Comparison of ENCODE assay signal across 10 cellular contexts in the genomic region with DNA sequence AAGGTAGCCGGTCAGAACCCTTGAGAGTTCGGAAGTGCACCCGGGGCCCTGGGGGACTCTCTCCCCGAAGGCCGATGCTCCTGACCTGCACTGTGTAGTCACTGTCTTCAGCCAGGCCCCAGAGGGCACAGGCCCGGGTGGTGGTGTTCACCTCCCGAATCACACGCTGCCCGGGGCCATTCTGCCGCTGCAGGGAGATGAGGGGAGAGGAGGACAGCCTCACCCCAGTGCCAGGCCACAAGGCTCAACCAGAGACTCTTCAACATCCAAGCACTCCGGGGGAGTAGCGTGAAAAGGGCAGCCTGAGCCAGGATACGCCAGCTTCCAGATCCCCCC. TPM values are rescaled to one million over a fixed set of nuclear protein-coding genes. Genes with fewer than 3 reads are reported as not detected.
DNase-seq lines count a peak whose midpoint lies in the region; ATAC-seq and TF ChIP-seq lines count a peak whose summit lies in the region.
"Had no signal": no experiment of that assay in that cellular context is flagged by ENCODE, and none has a peak within 500 bp of the region (broad histone marks: within the 10 kb centered on the region; RNA-seq: fewer than 3 reads in every experiment).

No MANE protein-coding gene starts in this region.

- H3K27ac ChIP-seq in HCT116 (ENCODE audit: low read depth, low read length) (no peak overlapping the region), gastrocnemius medialis (peak overlapping the region in 1 of 4 donors; percentile 6)
- H3K27ac ChIP-seq: cardiac muscle cell had no signal

- CTCF ChIA-PET in HCT116 (lab: Charles Lee) = no interaction called here

- no peak for DNase-seq in HCT116 (ENCODE audit: low read depth, low spot score)
- DNase-seq in amniotic epithelial cell (ENCODE audit: low read depth) = peak; percentile 84
- DNase-seq in gastrocnemius medialis = no peak
- no peak for DNase-seq in NCI-H187 (lab: John Stamatoyannopoulos, UW)
- DNase-seq in DMS53 (lab: John Stamatoyannopoulos, UW) = no peak
- no peak for DNase-seq in posterior cingulate gyrus
- DNase-seq: GF-D8, OCI-M1 had no signal

- POLR2A ChIA-PET in HCT116 (lab: Charles Lee) = no interaction called here

- H3K27me3 ChIP-seq in HCT116 (ENCODE audit: insufficient read depth, low read length) = peaks cover 8% of the 10 kb centered on the region; the same call in 1 of the 2 replicates
- peaks cover 33% of the 10 kb centered on the region for H3K27me3 ChIP-seq in iPS-15b (ENCODE audit: control insufficient read depth, insufficient read depth, low read length)
- H3K27me3 ChIP-seq in gastrocnemius medialis = peaks cover 13 to 23% (median 22%) of the 10 kb centered on the region in 3 donors

- peaks cover 4 to 22% of the 10 kb centered on the region in 2 experiments for H3K4me1 ChIP-seq in HCT116 (ENCODE audit: control insufficient read depth in 1 of 2, insufficient read depth in 2 of 2, low read length in 2 of 2)
- peaks cover 11% of the 10 kb centered on the region for H3K4me1 ChIP-seq in iPS-15b (ENCODE audit: control insufficient read depth, insufficient read depth, low read length)
- H3K4me1 ChIP-seq in gastrocnemius medialis = peaks cover 7 to 19% of the 10 kb centered on the region in 2 donors

- peak overlapping the region; percentile 76 for H3K4me2 ChIP-seq in HCT116 (ENCODE audit: low read length)

- TF ChIP-seq POLR2A in HCT116 (IDR thresholded peaks at IDR 0.05; ENCODE audit: borderline replicate concordance, extremely low read depth, insufficient read depth, insufficient read length) = no peak
- TF ChIP-seq POLR2A in gastrocnemius medialis (IDR thresholded peaks at IDR 0.05) = no peak

- no peaks in the 10 kb centered on the region for H3K79me2 ChIP-seq in HCT116 (ENCODE audit: insufficient read depth, low read length)

- BruUV-seq in HCT116 (replicated peaks; lab: Mats Ljungman, UMichigan) = TSS peak; percentile 52

- intact Hi-C loops in HCT116 (cut with micrococcal nuclease) = no loop called here
- intact Hi-C loops in gastrocnemius medialis (cut with DNase I; ENCODE audit: low total_unique reads) = loop anchor here (1.0 to 5.0 kb wide), 2 partner anchors 62 to 137 kb away; partner anchors contain the start of gene GTF3C2
- intact Hi-C loops in posterior cingulate gyrus (cut with DNase I) = loop anchor here (10.0 kb wide), 1 partner anchor 141 kb away; no protein-coding TSS in a partner anchor

- H3K4me3 ChIP-seq in HCT116 (replicated peaks in 1 of 2; ENCODE audit: low read depth in 1 of 2, low read length in 2 of 2) (no peak overlapping the region), iPS-15b (ENCODE audit: low read depth, low read length) (peak overlapping the region; percentile 77), gastrocnemius medialis (peak overlapping the region in 3 of 4 donors; percentile 54 to 69 (median 57))

- TF ChIP-seq CTCF in HCT116 (IDR thresholded peaks at IDR 0.05 in 2 of 3, conservative IDR thresholded peaks at IDR 0.05 in 1 of 3; ENCODE audit: borderline replicate concordance in 1 of 3, insufficient read depth in 1 of 3, low read depth in 2 of 3, low read length in 2 of 3) (no peak), gastrocnemius medialis (IDR thresholded peaks at IDR 0.05 in 4 of 5, conservative IDR thresholded peaks at IDR 0.05 in 1 of 5) (no peak)

- no peak overlapping the region for H3K9ac ChIP-seq in HCT116 (ENCODE audit: low read length)
- H3K9ac ChIP-seq in iPS-15b (ENCODE audit: low read depth, low read length) = no peak overlapping the region

- H3K9me2 ChIP-seq in HCT116 (ENCODE audit: insufficient read depth) = no peaks in the 10 kb centered on the region

- in situ Hi-C loops in gastrocnemius medialis (cut with MboI; ENCODE audit: low sequenced_read_pairs in 4 of 4) = no loop called here

- TF ChIP-seq RAD21 in HCT116 (IDR thresholded peaks at IDR 0.05; ENCODE audit: low read depth) = no peak

- RAD21 ChIA-PET in HCT116 (lab: Charles Lee; ENCODE audit: low non-redundant PET in 1 of 2, low total read pairs in 2 of 2, uncharacterized antibody in 2 of 2, unreplicated experiment in 2 of 2) = no interaction called here

- ATAC-seq in HCT116 = no peak
- ATAC-seq in gastrocnemius medialis = no peak

- H4K20me1 ChIP-seq in HCT116 (ENCODE audit: insufficient read depth) = no peaks in the 10 kb centered on the region

- no peak overlapping the region for H2AFZ ChIP-seq in HCT116 (ENCODE audit: low read depth, low read length, poor library complexity, severe bottlenecking)

- no peaks in the 10 kb centered on the region for H3K36me3 ChIP-seq in HCT116 (ENCODE audit: control insufficient read depth in 1 of 2, insufficient read depth in 2 of 2, low read length in 2 of 2)
- H3K36me3 ChIP-seq in iPS-15b (ENCODE audit: control insufficient read depth, insufficient read depth, low read length) = no peaks in the 10 kb centered on the region
- no peaks in the 10 kb centered on the region for H3K36me3 ChIP-seq in gastrocnemius medialis
- H3K36me3 ChIP-seq: cardiac muscle cell had no signal

- H3K9me3 ChIP-seq in HCT116 (ENCODE audit: control insufficient read depth in 1 of 2, insufficient read depth in 1 of 2, low read depth in 1 of 2, low read length in 2 of 2) (no peaks in the 10 kb centered on the region), iPS-15b (ENCODE audit: control insufficient read depth, insufficient read depth, low read length) (no peaks in the 10 kb centered on the region), gastrocnemius medialis (no peaks in the 10 kb centered on the region)

TF ChIP-seq in HCT116, 20 proteins besides CTCF, POLR2A, EP300 and RAD21:
- TF ChIP-seq CBX3 (IDR thresholded peaks at IDR 0.05; ENCODE audit: low read depth) = no peak

RNA-seq across cellular contexts. Expression of gene FNDC4, which starts 1.1 kb away (rescaled TPM):
- total RNA-seq in HCT116 (2021; ENCODE audit: unreplicated experiment) = 3.3 TPM
- 3.6 and 4.3 TPM in 2 replicates for polyA plus RNA-seq in HCT116 (2012)
- 1 to 10 TPM; 2.0 to 6.4 (median 3.1) TPM for total RNA-seq in gastrocnemius medialis

RNA-seq across cellular contexts. Expression of gene GCKR, which starts 2.7 kb away (rescaled TPM):
- total RNA-seq in HCT116 (2021; ENCODE audit: unreplicated experiment) (not detected), gastrocnemius medialis (under 1 TPM in 1 of 4 donors, not detected in 3; 0.40 TPM)
- 0.09 and 0.11 TPM in 2 replicates for polyA plus RNA-seq in HCT116 (2012)
- total RNA-seq: cardiac muscle cell had no signal
- polyA plus RNA-seq: cardiac muscle cell had no signal

RNA-seq across cellular contexts. Expression of gene IFT172, which starts 4.4 kb away (rescaled TPM):
- total RNA-seq in HCT116 (2021; ENCODE audit: unreplicated experiment) = 13.7 TPM
- polyA plus RNA-seq in HCT116 (2012) = 15.6 and 16.3 TPM in 2 replicates
- 10 to 100 TPM in 2 of 4 donors, 1 to 10 TPM in 2; 3.1 to 16.8 (median 8.6) TPM for total RNA-seq in gastrocnemius medialis

RNA-seq across cellular contexts. Expression of gene KRTCAP3, which starts 51.7 kb away (rescaled TPM):
- 65.7 TPM for total RNA-seq in HCT116 (2021; ENCODE audit: unreplicated experiment)
- polyA plus RNA-seq in HCT116 (2012) = 107 and 120 TPM in 2 replicates
- 1 to 10 TPM in 1 of 4 donors, under 1 TPM in 1, not detected in 2; 0.93 to 2.1 TPM for total RNA-seq in gastrocnemius medialis

Comparison
In these comparisons a context has a peak if more than half of its experiments do, and no peak if none do; other contexts are left out.
1. H3K4me3 ChIP-seq: peak in iPS-15b (single experiment) and gastrocnemius medialis (3 of 4); none in HCT116 (0 of 2).